ENCODE assay signal across 13 cellular contexts in the genomic region with DNA sequence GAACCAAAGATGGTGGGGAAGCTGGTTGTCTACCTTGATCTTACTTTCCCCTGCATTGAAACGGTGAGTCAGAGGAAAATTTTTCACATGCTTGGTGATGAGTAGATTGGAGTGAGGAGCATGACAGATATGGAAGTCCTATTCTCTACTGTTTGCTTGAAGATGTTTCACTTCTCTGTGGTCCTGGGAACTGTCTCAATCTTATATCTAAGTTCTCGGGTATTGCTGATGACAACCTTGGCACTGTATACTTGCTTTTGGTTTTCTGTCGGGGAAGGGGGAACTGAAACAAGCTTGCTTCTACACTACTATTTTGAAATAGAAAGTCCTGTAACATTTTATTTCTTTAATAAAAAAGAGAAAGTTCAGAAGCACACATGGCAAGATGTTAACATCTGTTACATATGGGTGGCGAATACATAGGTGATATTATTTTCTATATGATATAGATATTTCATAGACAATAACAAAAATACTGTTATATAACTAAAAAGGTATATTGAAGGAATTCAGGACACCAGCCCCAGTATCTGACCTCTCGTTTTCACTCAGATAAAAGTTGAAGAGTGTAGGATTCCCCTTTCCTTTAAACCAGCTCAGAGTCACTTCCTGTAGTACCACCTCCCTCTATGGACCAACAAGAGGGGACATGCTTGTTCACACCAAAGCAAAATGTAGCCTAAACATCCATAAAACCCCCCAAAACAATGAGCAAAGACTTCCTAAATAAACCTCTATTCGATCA.
A peak's percentile ranks its signal among the peaks of the same experiment; 100 is the strongest.
DNase-seq lines count a peak whose midpoint lies in the region; ATAC-seq, FAIRE-seq and TF ChIP-seq lines count a peak whose summit lies in the region.
"Had no signal": no experiment of that assay in that cellular context is flagged by ENCODE, and none has a peak within 500 bp of the region (broad histone marks: within the 10 kb centered on the region; RNA-seq: fewer than 3 reads in every experiment).

No MANE protein-coding gene starts in this region.

- in situ Hi-C loops in KBM-7 (cut with MboI; ENCODE audit: low pct_unique_long_range_greater_than_20kb, low sequenced_read_pairs): no loop called here

- H3K36me3 Mint-ChIP-seq in effector memory CD8-positive, alpha-beta T cell (ENCODE audit: insufficient read depth): no peaks in the 10 kb centered on the region

- DNase-seq in GM10248 (ENCODE audit: extremely low spot score) (peak; percentile 17), KBM-7 (no peak), D721Med (ENCODE audit: insufficient read length, low spot score) (no peak)
- no peak for DNase-seq in effector memory CD8-positive, alpha-beta T cell
- DNase-seq in activated T-cell treated with anti-CD3 and anti-CD28 coated beads, Interleukin-2, amount 50 U/mL, for 48 hours: no peak
- DNase-seq: activated effector memory CD4-positive, alpha-beta T cell treated with Interleukin-2 at 50 U/mL for 16 hours; DMS153; Right ventricle myocardium superior; small intestine had no signal

- no peak overlapping the region for H3K4me3 Mint-ChIP-seq in effector memory CD8-positive, alpha-beta T cell

- POLR2A ChIA-PET in GM10248 (lab: Yijun Ruan, JAX): no interaction called here

- ATAC-seq in GM19455 (IDR thresholded peaks at IDR 0.05; ENCODE audit: unreplicated experiment) (peak; percentile 68), HG02870 (IDR thresholded peaks at IDR 0.05; ENCODE audit: unreplicated experiment) (peak; percentile 97), HG03558 (IDR thresholded peaks at IDR 0.05; ENCODE audit: extremely low read depth, unreplicated experiment) (peak; percentile 84)
- no peak for ATAC-seq in effector memory CD8-positive, alpha-beta T cell (replicated peaks)

- H3K9me3 Mint-ChIP-seq in effector memory CD8-positive, alpha-beta T cell: no peaks in the 10 kb centered on the region

- peaks cover 0 to 11% of the 10 kb centered on the region in 2 donors for H3K27me3 Mint-ChIP-seq in effector memory CD8-positive, alpha-beta T cell

- CTCF ChIA-PET in GM10248 (lab: Yijun Ruan, JAX): no interaction called here

- no peaks in the 10 kb centered on the region for H3K4me1 Mint-ChIP-seq in effector memory CD8-positive, alpha-beta T cell (ENCODE audit: low read depth in 2 of 2)

- TF ChIP-seq CTCF in GM10248 (IDR thresholded peaks at IDR 0.05; ENCODE audit: control extremely low read depth, extremely low read depth, low read depth, missing control alignments) (no peak), D721Med (IDR thresholded peaks at IDR 0.05; ENCODE audit: insufficient read depth, missing control alignments) (no peak)

- FAIRE-seq in D721Med (lab: Jason Lieb, UNC): no peak
- FAIRE-seq: A204.1, small intestine had no signal

- H3K27ac Mint-ChIP-seq in effector memory CD8-positive, alpha-beta T cell: no peak overlapping the region
